Comparison of ENCODE assay signal across 17 cellular contexts in genomic region chr11:43556892-43557291, GRCh38.
DNase-seq lines count a peak whose midpoint lies in the region; ATAC-seq and TF ChIP-seq lines count a peak whose summit lies in the region.
"Had no signal": no experiment of that assay in that cellular context is flagged by ENCODE, and none has a peak within 500 bp of the region (broad histone marks: within the 10 kb centered on the region; RNA-seq: fewer than 3 reads in every experiment).

No MANE protein-coding gene starts in this region.

- no peak overlapping the region for H2BK120ac ChIP-seq in mesendoderm (ENCODE audit: low read depth, low read length)

- no peaks in the 10 kb centered on the region for H3K9me3 ChIP-seq in cardiac muscle cell (ENCODE audit: low read depth)
- H3K9me3 ChIP-seq: upper lobe of right lung had no signal

- no peak for TF ChIP-seq CTCF in cardiac muscle cell (IDR thresholded peaks at IDR 0.05; ENCODE audit: low read depth, low read length)
- TF ChIP-seq CTCF in type B pancreatic cell (conservative IDR thresholded peaks at IDR 0.05) = no peak

- no peak overlapping the region for H2AK5ac ChIP-seq in mesendoderm (ENCODE audit: low read length)

- no peak overlapping the region for H3K18ac ChIP-seq in mesendoderm (ENCODE audit: low read length)

- DNase-seq in cardiac muscle cell (ENCODE audit: low read depth in 1 of 2, low spot score in 1 of 2) = no peak
- no peak for DNase-seq in Right ventricle myocardium superior
- peak; percentile 33 for DNase-seq in cerebellar cortex (ENCODE audit: low spot score)
- DNase-seq in mesendoderm = no peak
- no peak for DNase-seq in type B pancreatic cell (ENCODE audit: extremely low spot score, unreplicated experiment)
- no peak for DNase-seq in NCI-H2196 treated with DMSO at 0.1 percent for 48 hours (lab: John Stamatoyannopoulos, UW; ENCODE audit: unreplicated experiment)
- DNase-seq in stimulated activated CD8-positive, alpha-beta memory T cell treated with anti-CD3 and anti-CD28 coated beads, Interleukin-4, amount 100 ng/mL, for 48 hours = no peak
- no peak for DNase-seq in T-helper 2 cell treated with Interferon-gamma antibody and Interleukin-4, amounts not matched to agents 5 μg/mL and 100 μg/mL, for 36 hours (ENCODE audit: low spot score)
- DNase-seq: 8988T; activated CD4-positive, alpha-beta T cell treated with anti-CD3 and anti-CD28 coated beads, Interleukin-2, amount 50 U/mL, for 48 hours; activated effector memory CD4-positive, alpha-beta T cell treated with anti-CD3 and anti-CD28 coated beads, Interleukin-2, amount 50 U/mL, for 16 hours; activated naive CD8-positive, alpha-beta T cell treated with anti-CD3 and anti-CD28 coated beads, Interleukin-2, amount 50 U/mL, for 24 hours; NCI-H1436 treated with DMSO at 0.1 percent for 48 hours; NCI-H2171 treated with DMSO at 0.1 percent for 48 hours; NCI-H82; upper lobe of right lung had no signal

- H2BK15ac ChIP-seq in mesendoderm (replicated peaks; ENCODE audit: low read depth) = no peak overlapping the region

- H3K27me3 ChIP-seq in cardiac muscle cell = no peaks in the 10 kb centered on the region
- peaks cover 8% of the 10 kb centered on the region for H3K27me3 ChIP-seq in mesendoderm (ENCODE audit: insufficient read depth, low read length, poor library complexity)

- peaks cover 54% of the 10 kb centered on the region for H3K4me1 ChIP-seq in cardiac muscle cell (ENCODE audit: low read depth)
- peaks cover 6% of the 10 kb centered on the region for H3K4me1 ChIP-seq in mesendoderm (ENCODE audit: control insufficient read depth, low read depth, low read length)
- H3K4me1 ChIP-seq: upper lobe of right lung had no signal

- no peaks in the 10 kb centered on the region for H3K79me2 ChIP-seq in mesendoderm (ENCODE audit: control insufficient read depth, insufficient read depth, low read length)

- no peak overlapping the region for H4K8ac ChIP-seq in mesendoderm (ENCODE audit: low read depth, low read length)

- WGBS in mesendoderm (ENCODE audit: extremely low coverage, insufficient coverage, low lambda C conversion rate) = no CpG with 5 or more reads among the region's 4 CpGs

- H3K27ac Mint-ChIP-seq in type B pancreatic cell = no peak overlapping the region
- H3K27ac Mint-ChIP-seq in T-helper 2 cell treated with Interferon-gamma antibody and Interleukin-4, amounts not matched to agents 5 μg/mL and 100 μg/mL, for 36 hours = no peak overlapping the region
- H3K27ac Mint-ChIP-seq: activated naive CD8-positive, alpha-beta T cell treated with anti-CD3 and anti-CD28 coated beads, Interleukin-2, amount 50 U/mL, for 24 hours had no signal

- peak overlapping the region; percentile 24 for H3K4me2 ChIP-seq in mesendoderm (ENCODE audit: low read length)

- H3K79me1 ChIP-seq in mesendoderm (ENCODE audit: low read length) = no peaks in the 10 kb centered on the region

- no peak overlapping the region for H3K9ac ChIP-seq in mesendoderm (ENCODE audit: low read length)

- H3K27me3 Mint-ChIP-seq in type B pancreatic cell = peaks cover 81% of the 10 kb centered on the region
- peaks cover 65% of the 10 kb centered on the region for H3K27me3 Mint-ChIP-seq in T-helper 2 cell treated with Interferon-gamma antibody and Interleukin-4, amounts not matched to agents 5 μg/mL and 100 μg/mL, for 36 hours (ENCODE audit: low read depth)

- H2BK5ac ChIP-seq in mesendoderm (ENCODE audit: low read length) = no peak overlapping the region

- no peak for ATAC-seq in Right ventricle myocardium superior (ENCODE audit: poor library complexity)
- ATAC-seq: activated naive CD8-positive, alpha-beta T cell treated with anti-CD3 and anti-CD28 coated beads, Interleukin-2, amount 50 U/mL, for 24 hours; upper lobe of right lung had no signal

- H4K5ac ChIP-seq in mesendoderm (ENCODE audit: low read length) = no peak overlapping the region

- H3K56ac ChIP-seq in mesendoderm (ENCODE audit: low read length) = no peak overlapping the region

- peak overlapping the region; percentile 55 for H3K4me3 Mint-ChIP-seq in type B pancreatic cell
- H3K4me3 Mint-ChIP-seq in T-helper 2 cell treated with Interferon-gamma antibody and Interleukin-4, amounts not matched to agents 5 μg/mL and 100 μg/mL, for 36 hours = no peak overlapping the region
- H3K4me3 Mint-ChIP-seq: activated naive CD8-positive, alpha-beta T cell treated with anti-CD3 and anti-CD28 coated beads, Interleukin-2, amount 50 U/mL, for 24 hours had no signal

- intact Hi-C loops in Right ventricle myocardium superior (cut with DNase I) = no loop called here

- H3K9me3 Mint-ChIP-seq in type B pancreatic cell = no peaks in the 10 kb centered on the region
- no peaks in the 10 kb centered on the region for H3K9me3 Mint-ChIP-seq in T-helper 2 cell treated with Interferon-gamma antibody and Interleukin-4, amounts not matched to agents 5 μg/mL and 100 μg/mL, for 36 hours
- H3K9me3 Mint-ChIP-seq: activated naive CD8-positive, alpha-beta T cell treated with anti-CD3 and anti-CD28 coated beads, Interleukin-2, amount 50 U/mL, for 24 hours had no signal

- H3K36me3 ChIP-seq in cardiac muscle cell (no peaks in the 10 kb centered on the region), mesendoderm (ENCODE audit: control insufficient read depth, insufficient read depth, low read length) (no peaks in the 10 kb centered on the region)
- H3K36me3 ChIP-seq: upper lobe of right lung had no signal

- H3K27ac ChIP-seq in cardiac muscle cell = peak overlapping the region; percentile 84
- H3K27ac ChIP-seq in mesendoderm (ENCODE audit: low read depth, low read length) = no peak overlapping the region
- H3K27ac ChIP-seq: epithelial cell of prostate, upper lobe of right lung had no signal

- no peak overlapping the region for H3K23ac ChIP-seq in mesendoderm (ENCODE audit: low read length)

- H3K4me3 ChIP-seq in cardiac muscle cell = peak overlapping the region; percentile 33
- H3K4me3 ChIP-seq in mesendoderm (ENCODE audit: low read length) = no peak overlapping the region
- H3K4me3 ChIP-seq: upper lobe of right lung had no signal

- H3K4me1 Mint-ChIP-seq in type B pancreatic cell (ENCODE audit: unreplicated experiment) = peaks cover 35% of the 10 kb centered on the region
- H3K4me1 Mint-ChIP-seq in T-helper 2 cell treated with Interferon-gamma antibody and Interleukin-4, amounts not matched to agents 5 μg/mL and 100 μg/mL, for 36 hours (ENCODE audit: low read depth) = peaks cover 3% of the 10 kb centered on the region

- H3K36me3 Mint-ChIP-seq in type B pancreatic cell = no peaks in the 10 kb centered on the region
- no peaks in the 10 kb centered on the region for H3K36me3 Mint-ChIP-seq in T-helper 2 cell treated with Interferon-gamma antibody and Interleukin-4, amounts not matched to agents 5 μg/mL and 100 μg/mL, for 36 hours (ENCODE audit: low read depth)

- no peak overlapping the region for H3K4ac ChIP-seq in mesendoderm (ENCODE audit: low read depth, low read length)
